Comparison of ENCODE assay signal across 8 cellular contexts in genomic region chr14:106334428-106335107, GRCh38.
DNase-seq lines count a peak whose midpoint lies in the region; TF ChIP-seq lines count a peak whose summit lies in the region.
"Not testable (repeated sequence)": the region's sequence is repeated elsewhere in the genome, so short reads cannot be mapped to it uniquely, and the experiment has no call there.

No MANE protein-coding gene starts in this region.

- CTCF ChIA-PET in activated CD4-positive, alpha-beta T cell treated with anti-CD3 and anti-CD28 coated beads, Interleukin-2, amount 10 ng/mL, durations not matched to agents 7 days and 5 days (lab: Charles Lee): not testable (repeated sequence)

- not testable (repeated sequence) for H3K4me2 ChIP-seq in neural progenitor cell

- H3F3A ChIP-seq in neural progenitor cell (ENCODE audit: low read depth): not testable (repeated sequence)

- not testable (repeated sequence) for H3K27ac Mint-ChIP-seq in activated CD4-positive, alpha-beta T cell treated with anti-CD3 and anti-CD28 coated beads, Interleukin-2, amount 10 ng/mL, durations not matched to agents 7 days and 5 days; neural progenitor cell

- DNase-seq in NB4 (ENCODE audit: low read depth) (peak; percentile 34), activated T-helper 1 cell treated with Interleukin-2 at 50 U/mL for 16 hours (ENCODE audit: low read depth) (peak; percentile 54), colonic mucosa (peak; percentile 63)
- peak; percentile 68 for DNase-seq in activated CD4-positive, alpha-beta T cell treated with anti-CD3 and anti-CD28 coated beads, Interleukin-2, amount 10 ng/mL, durations not matched to agents 7 days and 5 days
- DNase-seq in neural progenitor cell (ENCODE audit: low spot score): not testable (repeated sequence)
- peak; percentile 47 for DNase-seq in stimulated activated CD8-positive, alpha-beta memory T cell treated with anti-CD3 and anti-CD28 coated beads, Interleukin-12 subunit alpha, Interleukin-12 subunit beta, amount 100 ng/mL, for 24 hours (ENCODE audit: extremely low read depth)

- H3K9me3 ChIP-seq in colonic mucosa: not testable (repeated sequence)
- peaks cover 38% of the 10 kb centered on the region for H3K9me3 ChIP-seq in neural progenitor cell (ENCODE audit: low read depth)

- H3K4me1 ChIP-seq in colonic mucosa, neural progenitor cell: not testable (repeated sequence)

- H3K9ac ChIP-seq in colonic mucosa (ENCODE audit: low read depth in 2 of 2, low read length in 2 of 2); neural progenitor cell: not testable (repeated sequence)

- H3K4me1 Mint-ChIP-seq in activated CD4-positive, alpha-beta T cell treated with anti-CD3 and anti-CD28 coated beads, Interleukin-2, amount 10 ng/mL, durations not matched to agents 7 days and 5 days; neural progenitor cell: not testable (repeated sequence)

- not testable (repeated sequence) for H3K27me3 ChIP-seq in colonic mucosa, neural progenitor cell

- H4K20me1 ChIP-seq in neural progenitor cell (ENCODE audit: low read depth): not testable (repeated sequence)

- not testable (repeated sequence) for H3K36me3 ChIP-seq in colonic mucosa, neural progenitor cell

- not testable (repeated sequence) for H3K79me2 ChIP-seq in neural progenitor cell (ENCODE audit: low read depth)

- not testable (repeated sequence) for H3K27me3 Mint-ChIP-seq in activated CD4-positive, alpha-beta T cell treated with anti-CD3 and anti-CD28 coated beads, Interleukin-2, amount 10 ng/mL, durations not matched to agents 7 days and 5 days; neural progenitor cell (ENCODE audit: insufficient read depth, low read depth)

- TF ChIP-seq POLR2A in NB4 (IDR thresholded peaks at IDR 0.05; ENCODE audit: extremely low read depth, insufficient read length): not testable (repeated sequence)

- H3K27ac ChIP-seq in 22Rv1, colonic mucosa, neural progenitor cell: not testable (repeated sequence)

- POLR2A ChIA-PET in activated CD4-positive, alpha-beta T cell treated with anti-CD3 and anti-CD28 coated beads, Interleukin-2, amount 10 ng/mL, durations not matched to agents 7 days and 5 days (lab: Charles Lee): not testable (repeated sequence)

- not testable (repeated sequence) for H3K4me3 Mint-ChIP-seq in activated CD4-positive, alpha-beta T cell treated with anti-CD3 and anti-CD28 coated beads, Interleukin-2, amount 10 ng/mL, durations not matched to agents 7 days and 5 days; neural progenitor cell

- intact Hi-C loops in colonic mucosa (cut with DNase I): not testable (repeated sequence)

- TF ChIP-seq CTCF in 22Rv1 (IDR thresholded peaks at IDR 0.05): peak; percentile 72
- peak; percentile 50 for TF ChIP-seq CTCF in GM12874 (IDR thresholded peaks at IDR 0.05; ENCODE audit: insufficient read depth, low read depth, low read length)
- TF ChIP-seq CTCF in NB4 (IDR thresholded peaks at IDR 0.05; ENCODE audit: low read depth, low read length): peak; percentile 36
- TF ChIP-seq CTCF in colonic mucosa (IDR thresholded peaks at IDR 0.05): peak; percentile 40
- peak; percentile 18 for TF ChIP-seq CTCF in neural progenitor cell (IDR thresholded peaks at IDR 0.05)

- not testable (repeated sequence) for H3K36me3 Mint-ChIP-seq in activated CD4-positive, alpha-beta T cell treated with anti-CD3 and anti-CD28 coated beads, Interleukin-2, amount 10 ng/mL, durations not matched to agents 7 days and 5 days (ENCODE audit: low read depth); neural progenitor cell

- not testable (repeated sequence) for H3K4me3 ChIP-seq in NB4 (ENCODE audit: low read depth, low read length); colonic mucosa; neural progenitor cell

- H2AFZ ChIP-seq in neural progenitor cell (replicated peaks): not testable (repeated sequence)

- H3K9me3 Mint-ChIP-seq in activated CD4-positive, alpha-beta T cell treated with anti-CD3 and anti-CD28 coated beads, Interleukin-2, amount 10 ng/mL, durations not matched to agents 7 days and 5 days: not testable (repeated sequence)
- H3K9me3 Mint-ChIP-seq in neural progenitor cell: peaks cover 56% of the 10 kb centered on the region

Comparison
In these comparisons a context has a peak if more than half of its experiments do, and no peak if none do; other contexts are left out.
1. CTCF ChIP-seq: peak in every context shown above with its lines; median percentile 72 in 22Rv1; 50 in GM12874; 40 in colonic mucosa; 36 in NB4; 18 in neural progenitor cell.